ENCODE assay signal across 14 cellular contexts in the genomic region with DNA sequence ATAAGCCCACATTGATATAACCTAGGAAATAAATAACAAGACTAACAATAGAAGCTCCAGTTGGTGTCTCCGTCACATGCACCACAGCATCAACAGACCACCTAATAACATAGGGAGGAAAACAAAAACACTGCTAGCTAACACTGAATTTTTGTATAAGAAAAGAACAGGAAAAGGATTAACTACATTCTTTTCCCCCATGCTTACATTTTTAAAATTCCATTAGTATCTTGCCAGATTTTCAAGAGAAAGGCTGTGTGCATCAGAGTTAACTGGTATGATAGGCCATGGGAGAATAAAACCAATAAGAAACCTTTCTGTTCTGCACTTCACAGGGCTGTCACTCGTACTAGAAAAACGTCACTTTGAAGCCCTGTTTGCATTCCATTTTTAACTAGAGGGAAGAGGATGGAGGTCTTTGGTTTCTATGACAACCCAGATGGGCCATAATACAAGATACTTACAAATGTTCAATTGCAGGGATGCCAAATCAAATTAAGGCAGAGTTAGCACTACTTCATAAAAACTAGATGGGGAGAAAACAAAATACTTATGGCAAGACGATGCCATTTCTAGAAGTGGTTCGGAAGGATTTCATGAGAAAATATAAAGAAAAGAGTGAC.
A peak's percentile ranks its signal among the peaks of the same experiment; 100 is the strongest.
DNase-seq lines count a peak whose midpoint lies in the region; ATAC-seq and TF ChIP-seq lines count a peak whose summit lies in the region.
"Had no signal": no experiment of that assay in that cellular context is flagged by ENCODE, and none has a peak within 500 bp of the region (broad histone marks: within the 10 kb centered on the region; RNA-seq: fewer than 3 reads in every experiment).

No MANE protein-coding gene starts in this region.

- no peak overlapping the region for H3K4ac ChIP-seq in H9 (ENCODE audit: low read depth, low read length)

- H3K9ac ChIP-seq in H9 (ENCODE audit: extremely low read depth, insufficient read length, low read length): no peak overlapping the region

- H3K9me3 ChIP-seq in H9 (ENCODE audit: control insufficient read depth, low read depth, low read length) (no peaks in the 10 kb centered on the region), iPS DF 6.9 (ENCODE audit: control insufficient read depth, insufficient read depth, low read length) (no peaks in the 10 kb centered on the region), thoracic aorta (no peaks in the 10 kb centered on the region)

- peak overlapping the region; percentile 36 for H3T11ph ChIP-seq in H9 (ENCODE audit: low read length)

- H3K27ac ChIP-seq in H9 (ENCODE audit: insufficient read length, low read depth, low read length) (peak overlapping the region; percentile 89), iPS DF 6.9 (ENCODE audit: low read length) (no peak overlapping the region), thoracic aorta (peak overlapping the region; percentile 48 to 74)

- peak; percentile 42 for DNase-seq in H9
- DNase-seq in astrocyte of the hippocampus (ENCODE audit: low read depth, low spot score): peak; percentile 83
- DNase-seq in iPS DF 6.9 (ENCODE audit: low read depth, low spot score): peak; percentile 39
- no peak for DNase-seq in thoracic aorta (ENCODE audit: low spot score)
- no peak for DNase-seq in activated naive CD8-positive, alpha-beta T cell treated with anti-CD3 and anti-CD28 coated beads, Interleukin-2, amount 50 U/mL, for 24 hours
- no peak for DNase-seq in DMS79 treated with DMSO at 0.1 percent for 48 hours (lab: John Stamatoyannopoulos, UW)
- DNase-seq in stimulated activated CD4-positive, alpha-beta T cell treated with anti-CD3 and anti-CD28 coated beads, Interleukin-2, amount 100 ng/mL, for 24 hours: no peak
- DNase-seq: activated CD4-positive, alpha-beta T cell treated with anti-CD3 and anti-CD28 coated beads, Interleukin-2, amount 50 U/mL, for 48 hours; naive thymus-derived CD8-positive, alpha-beta T cell; NCI-H345; small intestine had no signal

- H4K5ac ChIP-seq in H9 (ENCODE audit: insufficient read length, low read depth, low read length): no peak overlapping the region

- no peak overlapping the region for H2AK5ac ChIP-seq in H9 (ENCODE audit: insufficient read length, low read length)

- peak overlapping the region; percentile 71 to 98 (median 98) for H3K27ac Mint-ChIP-seq in H9
- no peak overlapping the region for H3K27ac Mint-ChIP-seq in activated naive CD8-positive, alpha-beta T cell treated with anti-CD3 and anti-CD28 coated beads, Interleukin-2, amount 50 U/mL, for 24 hours
- H3K27ac Mint-ChIP-seq: naive thymus-derived CD8-positive, alpha-beta T cell had no signal

- H3K4me1 ChIP-seq in H9 (ENCODE audit: insufficient read depth, low read length) (peaks cover 2% of the 10 kb centered on the region; the same call in 1 of the 2 replicates), iPS DF 6.9 (ENCODE audit: control insufficient read depth, insufficient read depth, low read length) (peaks cover 1% of the 10 kb centered on the region; the same call in 1 of the 2 replicates), thoracic aorta (ENCODE audit: control insufficient read depth in 1 of 2, low read depth in 2 of 2) (peaks cover 21 to 35% of the 10 kb centered on the region in 2 donors)

- H3K23me2 ChIP-seq in H9 (ENCODE audit: insufficient read length, low read depth, low read length, poor library complexity, severe bottlenecking): no peaks in the 10 kb centered on the region

- no peak overlapping the region for H2BK12ac ChIP-seq in H9 (ENCODE audit: insufficient read length, low read depth, low read length)

- TF ChIP-seq CTCF in H9 (conservative IDR thresholded peaks at IDR 0.05): no peak
- TF ChIP-seq CTCF in thoracic aorta (IDR thresholded peaks at IDR 0.05): no peak

- no peak overlapping the region for H2BK120ac ChIP-seq in H9 (ENCODE audit: low read depth, low read length, poor library complexity, severe bottlenecking)

- H3K79me1 ChIP-seq in H9 (ENCODE audit: insufficient read depth, low read depth, low read length, poor library complexity, severe bottlenecking): no peaks in the 10 kb centered on the region

- H3K79me2 ChIP-seq in H9 (ENCODE audit: insufficient read depth, low read length): peaks cover 2% of the 10 kb centered on the region; the same call in 1 of the 2 replicates

- no CpG with 5 or more reads among the region's 5 CpGs for WGBS in H9 (ENCODE audit: extremely low coverage, insufficient read length, low lambda C conversion rate)
- WGBS in iPS DF 6.9 (ENCODE audit: insufficient coverage, insufficient read length): no CpG with 5 or more reads among the region's 5 CpGs

- no peak for ATAC-seq in thoracic aorta (ENCODE audit: insufficient number of reproducible peaks, low FRiP score, low read depth)
- no peak for ATAC-seq in activated naive CD8-positive, alpha-beta T cell treated with anti-CD3 and anti-CD28 coated beads, Interleukin-2, amount 50 U/mL, for 24 hours
- ATAC-seq: esophagus mucosa; naive thymus-derived CD8-positive, alpha-beta T cell; Panc1 had no signal

- H3K27me3 Mint-ChIP-seq in H9 (ENCODE audit: low read depth): no peaks in the 10 kb centered on the region
- no peaks in the 10 kb centered on the region for H3K27me3 Mint-ChIP-seq in activated naive CD8-positive, alpha-beta T cell treated with anti-CD3 and anti-CD28 coated beads, Interleukin-2, amount 50 U/mL, for 24 hours
- H3K27me3 Mint-ChIP-seq: central memory CD8-positive, alpha-beta T cell; naive thymus-derived CD8-positive, alpha-beta T cell had no signal

- H4K20me1 ChIP-seq in H9 (ENCODE audit: control insufficient read depth, insufficient read depth, insufficient read length): no peaks in the 10 kb centered on the region

- peaks cover 69 to 76% of the 10 kb centered on the region in 2 experiments for H3K4me1 Mint-ChIP-seq in H9
- H3K4me1 Mint-ChIP-seq in activated naive CD8-positive, alpha-beta T cell treated with anti-CD3 and anti-CD28 coated beads, Interleukin-2, amount 50 U/mL, for 24 hours: peaks cover 1% of the 10 kb centered on the region

- no peaks in the 10 kb centered on the region for H3K36me3 Mint-ChIP-seq in H9 (ENCODE audit: insufficient read depth in 1 of 3, low read depth in 3 of 3)
- no peaks in the 10 kb centered on the region for H3K36me3 Mint-ChIP-seq in activated naive CD8-positive, alpha-beta T cell treated with anti-CD3 and anti-CD28 coated beads, Interleukin-2, amount 50 U/mL, for 24 hours (ENCODE audit: low read depth)

- no peaks in the 10 kb centered on the region for H3K9me3 Mint-ChIP-seq in H9
- H3K9me3 Mint-ChIP-seq in activated naive CD8-positive, alpha-beta T cell treated with anti-CD3 and anti-CD28 coated beads, Interleukin-2, amount 50 U/mL, for 24 hours: no peaks in the 10 kb centered on the region
- H3K9me3 Mint-ChIP-seq: central memory CD8-positive, alpha-beta T cell; naive thymus-derived CD8-positive, alpha-beta T cell had no signal

- H3K23ac ChIP-seq in H9 (ENCODE audit: insufficient read length, low read depth, low read length): no peak overlapping the region

- peak overlapping the region; percentile 40 for H3K4me2 ChIP-seq in H9 (ENCODE audit: insufficient read depth, insufficient read length, low read length)

- H2BK20ac ChIP-seq in H9 (ENCODE audit: low read depth, low read length, poor library complexity, severe bottlenecking): no peak overlapping the region

- H3K36me3 ChIP-seq in iPS DF 6.9 (ENCODE audit: control insufficient read depth, insufficient read depth, low read length): no peaks in the 10 kb centered on the region
- no peaks in the 10 kb centered on the region for H3K36me3 ChIP-seq in thoracic aorta

- H3K27me3 ChIP-seq in H9 (ENCODE audit: insufficient read depth, low read length) (no peaks in the 10 kb centered on the region), iPS DF 6.9 (ENCODE audit: control insufficient read depth, insufficient read depth, low read length) (no peaks in the 10 kb centered on the region), thoracic aorta (replicated peaks; ENCODE audit: insufficient read depth) (no peaks in the 10 kb centered on the region)

- peak overlapping the region; percentile 76 for H3K18ac ChIP-seq in H9 (ENCODE audit: insufficient read length, low read depth, low read length)

- H2BK5ac ChIP-seq in H9 (ENCODE audit: insufficient read length, low read length): no peak overlapping the region

- peak overlapping the region; percentile 9 to 67; a peak in 4 of 5 replicates for H3K4me3 Mint-ChIP-seq in H9
- H3K4me3 Mint-ChIP-seq in activated naive CD8-positive, alpha-beta T cell treated with anti-CD3 and anti-CD28 coated beads, Interleukin-2, amount 50 U/mL, for 24 hours: no peak overlapping the region
- H3K4me3 Mint-ChIP-seq: central memory CD8-positive, alpha-beta T cell; naive thymus-derived CD8-positive, alpha-beta T cell had no signal

- H3K4me3 ChIP-seq in iPS DF 6.9 (ENCODE audit: low read length) (no peak overlapping the region), thoracic aorta (no peak overlapping the region)

- no peak overlapping the region for H2AFZ ChIP-seq in H9 (ENCODE audit: low read length)

- no peak overlapping the region for H3K14ac ChIP-seq in H9 (ENCODE audit: insufficient read depth, low read length)

- H2BK15ac ChIP-seq in H9 (ENCODE audit: low read depth, low read length): no peak overlapping the region

- no peak overlapping the region for H4K91ac ChIP-seq in H9 (ENCODE audit: insufficient read length, low read depth, low read length)

- no peak overlapping the region for H4K8ac ChIP-seq in H9 (replicated peaks; ENCODE audit: insufficient read length, low read depth, low read length)

- H3K56ac ChIP-seq in H9 (ENCODE audit: insufficient read length, low read depth, low read length): no peak overlapping the region

Comparison
In these comparisons a context has a peak if more than half of its experiments do, and no peak if none do; other contexts are left out.
1. DNase-seq: peak in H9 (single experiment), astrocyte of the hippocampus (single experiment) and iPS DF 6.9 (single experiment); none in thoracic aorta (single experiment), activated naive CD8-positive, alpha-beta T cell treated with anti-CD3 and anti-CD28 coated beads, Interleukin-2, amount 50 U/mL, for 24 hours (single experiment), DMS79 treated with DMSO at 0.1 percent for 48 hours (single experiment) and stimulated activated CD4-positive, alpha-beta T cell treated with anti-CD3 and anti-CD28 coated beads, Interleukin-2, amount 100 ng/mL, for 24 hours (0 of 2).